ENCODE assay signal across 8 cellular contexts in the genomic region with DNA sequence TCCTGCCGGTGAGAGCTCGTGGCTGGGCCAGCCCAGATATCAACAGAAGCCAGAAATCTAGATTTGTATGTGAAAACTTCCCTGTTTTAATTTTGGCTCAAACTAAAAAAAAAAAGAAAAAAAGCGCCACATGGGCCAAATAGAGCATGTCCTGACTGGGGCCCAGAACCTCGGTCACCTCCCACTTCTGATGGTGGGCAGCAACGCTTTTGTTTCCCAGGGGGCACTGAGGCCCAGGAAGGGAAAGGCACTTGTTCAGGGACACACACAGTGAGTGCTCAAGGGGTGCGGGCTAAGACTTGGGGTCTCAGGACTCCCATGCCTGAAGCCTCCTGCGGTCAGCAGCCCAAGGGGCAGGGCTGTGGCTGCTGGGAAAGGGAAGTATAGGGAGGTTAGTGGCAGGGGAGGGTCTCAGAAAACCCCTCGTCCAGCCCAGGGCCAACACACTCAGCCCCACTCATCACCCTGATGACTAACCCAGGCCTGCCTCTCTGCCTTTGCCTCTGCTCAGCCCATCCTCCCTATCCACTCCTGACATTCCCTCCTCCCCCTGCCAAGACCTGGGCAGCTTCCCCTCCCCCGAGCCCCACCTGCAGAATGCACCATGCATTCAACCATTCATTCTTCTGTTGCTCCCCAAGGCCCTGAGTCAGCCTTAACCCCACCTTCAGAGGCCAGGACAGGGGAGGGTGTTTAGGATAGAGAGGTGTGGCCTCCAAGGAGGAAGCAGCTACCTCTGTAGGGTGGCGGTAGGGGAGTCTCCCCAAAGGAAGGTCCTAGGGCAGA. TPM values are rescaled to one million over a fixed set of nuclear protein-coding genes. Genes with fewer than 3 reads are reported as not detected.
DNase-seq lines count a peak whose midpoint lies in the region; ATAC-seq, FAIRE-seq and TF ChIP-seq lines count a peak whose summit lies in the region.

No MANE protein-coding gene starts in this region.

- H3K79me2 ChIP-seq in Loucy (ENCODE audit: insufficient read depth, low read length), result peaks cover 21% of the 10 kb centered on the region

- no peak overlapping the region for H3K27ac ChIP-seq in lower lobe of right lung
- H3K27ac ChIP-seq in right atrium auricular region, result no peak overlapping the region

- H3K4me3 ChIP-seq in Loucy (ENCODE audit: low read length, poor library complexity, severe bottlenecking), result peak overlapping the region; percentile 75
- H3K4me3 ChIP-seq in lower lobe of right lung, result peak overlapping the region; percentile 22
- H3K4me3 ChIP-seq in right atrium auricular region, result no peak overlapping the region

- ATAC-seq in lower lobe of right lung (peak; percentile 35 to 52), GM19328 (IDR thresholded peaks at IDR 0.05; ENCODE audit: unreplicated experiment) (no peak)

- peak overlapping the region; percentile 93 for H3K9ac ChIP-seq in Loucy (ENCODE audit: low read depth, low read length, poor library complexity, severe bottlenecking)

- TF ChIP-seq CTCF in Loucy (conservative IDR thresholded peaks at IDR 0.05; ENCODE audit: low read length) (no peak), lower lobe of right lung (IDR thresholded peaks at IDR 0.05) (no peak), right atrium auricular region (IDR thresholded peaks at IDR 0.05) (no peak)

- no peaks in the 10 kb centered on the region for H3K27me3 ChIP-seq in Loucy (ENCODE audit: insufficient read depth, low read length, poor library complexity, severe bottlenecking)
- H3K27me3 ChIP-seq in lower lobe of right lung (ENCODE audit: low read depth), result no peaks in the 10 kb centered on the region
- no peaks in the 10 kb centered on the region for H3K27me3 ChIP-seq in right atrium auricular region

- no peaks in the 10 kb centered on the region for H4K20me1 ChIP-seq in Loucy (ENCODE audit: insufficient read depth, low read length, poor library complexity, severe bottlenecking)

- H3K4me1 ChIP-seq in Loucy (ENCODE audit: insufficient read depth, low read length, poor library complexity, severe bottlenecking) (peaks cover 64% of the 10 kb centered on the region), lower lobe of right lung (peaks cover 22% of the 10 kb centered on the region), right atrium auricular region (peaks cover 0 to 25% of the 10 kb centered on the region in 2 donors)

- no peak overlapping the region for H2AFZ ChIP-seq in Loucy (ENCODE audit: low read length)

- H3K9me3 ChIP-seq in Loucy (ENCODE audit: insufficient read depth, low read depth, low read length), result no peaks in the 10 kb centered on the region
- no peaks in the 10 kb centered on the region for H3K9me3 ChIP-seq in lower lobe of right lung
- H3K9me3 ChIP-seq in right atrium auricular region, result no peaks in the 10 kb centered on the region

- intact Hi-C loops in lower lobe of right lung (cut with DNase I), result no loop called here

- H3K4me2 ChIP-seq in Loucy (ENCODE audit: low read depth, low read length, poor library complexity, severe bottlenecking), result peak overlapping the region; percentile 98

- H3K36me3 ChIP-seq in Loucy (ENCODE audit: insufficient read depth, low read length) (no peaks in the 10 kb centered on the region), lower lobe of right lung (no peaks in the 10 kb centered on the region), right atrium auricular region (no peaks in the 10 kb centered on the region)

- TF ChIP-seq POLR2A in GM12892 (IDR thresholded peaks at IDR 0.05; ENCODE audit: low read depth, low read length), result no peak

- FAIRE-seq in GM12892 (lab: Jason Lieb, UNC), result peak; percentile 89

- no peaks in the 10 kb centered on the region for H3K9me2 ChIP-seq in Loucy (replicated peaks; ENCODE audit: low read depth, low read length)

- DNase-seq in GM12892 (ENCODE audit: insufficient read length) (peak; percentile 66), lower lobe of right lung (no peak), NCI-H2107 treated with DMSO at 0.1 percent for 48 hours (lab: John Stamatoyannopoulos, UW; ENCODE audit: unreplicated experiment) (no peak), DMS79 treated with DMSO at 0.1 percent for 48 hours (lab: John Stamatoyannopoulos, UW) (no peak), right atrium auricular region (ENCODE audit: low spot score) (no peak)
- peak; percentile 44 for DNase-seq in activated T-cell treated with anti-CD3 and anti-CD28 coated beads, Interleukin-2, amount 50 U/mL, for 1 hour

- peaks cover 4% of the 10 kb centered on the region for H3F3A ChIP-seq in Loucy (ENCODE audit: low read depth)

RNA-seq across cellular contexts. Expression of a gene that starts 30.0 kb away (rescaled TPM):
- polyA plus RNA-seq in GM12892 (2012; ENCODE audit: missing spikeins), result 14.2 TPM
- total RNA-seq in lower lobe of right lung, result 38.8 TPM
- 10 to 100 TPM; 13.6 to 15.5 TPM for total RNA-seq in right atrium auricular region

Comparison
In these comparisons a context has a peak if more than half of its experiments do, and no peak if none do; other contexts are left out.
1. DNase-seq: peak in GM12892 (single experiment) and activated T-cell treated with anti-CD3 and anti-CD28 coated beads, Interleukin-2, amount 50 U/mL, for 1 hour (single experiment); none in lower lobe of right lung (single experiment), NCI-H2107 treated with DMSO at 0.1 percent for 48 hours (single experiment), DMS79 treated with DMSO at 0.1 percent for 48 hours (single experiment) and right atrium auricular region (single experiment).
2. H3K4me3 ChIP-seq: peak in Loucy (single experiment) and lower lobe of right lung (single experiment); none in right atrium auricular region (0 of 2).